Comparison of ENCODE assay signal across 16 cellular contexts in the genomic region with DNA sequence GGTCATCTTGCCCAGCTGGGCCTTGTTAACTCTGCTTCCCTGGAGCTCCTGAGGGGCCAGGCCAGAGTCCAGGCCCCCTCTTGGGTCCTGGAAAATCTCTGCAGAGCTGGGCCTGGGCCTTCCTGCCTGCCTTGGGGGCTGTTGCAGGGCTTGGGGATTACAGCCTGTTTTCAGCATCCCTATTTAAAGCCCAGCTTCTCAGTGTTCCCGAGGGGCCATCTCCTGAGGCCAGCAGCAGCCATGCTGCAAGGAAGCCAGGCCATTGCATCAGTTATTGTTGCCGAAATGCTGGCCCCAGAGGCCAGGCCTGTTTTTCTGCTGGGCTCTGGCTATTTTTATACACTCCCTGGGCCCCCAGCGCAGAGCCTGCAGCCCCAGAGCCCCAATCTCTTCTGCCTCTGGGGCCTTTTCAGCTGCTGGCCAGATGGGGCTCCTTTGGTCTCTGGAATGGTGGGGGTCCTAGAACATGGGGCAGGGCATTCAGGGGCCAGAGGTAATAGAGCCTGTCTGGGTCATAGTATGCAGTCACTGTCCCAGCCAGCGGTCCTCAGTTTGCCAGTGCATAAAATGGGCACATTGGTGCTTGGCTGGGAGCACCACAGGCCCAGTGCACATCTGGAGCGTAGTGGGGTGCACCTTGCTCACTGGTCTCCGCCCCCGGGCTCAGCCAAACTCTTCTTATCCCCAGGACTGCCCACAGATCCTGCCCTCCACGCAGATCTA. TPM values are rescaled to one million over a fixed set of nuclear protein-coding genes. Genes with fewer than 3 reads are reported as not detected.
DNase-seq lines count a peak whose midpoint lies in the region; ATAC-seq, FAIRE-seq and TF ChIP-seq lines count a peak whose summit lies in the region.
"Had no signal": no experiment of that assay in that cellular context is flagged by ENCODE, and none has a peak within 500 bp of the region (broad histone marks: within the 10 kb centered on the region; RNA-seq: fewer than 3 reads in every experiment).

No MANE protein-coding gene starts in this region.

- no peak overlapping the region for H3K4me3 Mint-ChIP-seq in HFFc6
- H3K4me3 Mint-ChIP-seq: activated CD4-positive, alpha-beta memory T cell treated with anti-CD3 and anti-CD28 coated beads for 36 hours had no signal

- H3K9ac ChIP-seq in mesendoderm (ENCODE audit: low read length): no peak overlapping the region

- peaks cover 8% of the 10 kb centered on the region for H3K36me3 ChIP-seq in mesendoderm (ENCODE audit: control insufficient read depth, insufficient read depth, low read length)

- no peak overlapping the region for H2BK15ac ChIP-seq in mesendoderm (replicated peaks; ENCODE audit: low read depth)

- H3K36me3 Mint-ChIP-seq in HFFc6 (ENCODE audit: low read depth): peaks cover 7% of the 10 kb centered on the region

- H3K9me3 Mint-ChIP-seq in HFFc6: no peaks in the 10 kb centered on the region
- H3K9me3 Mint-ChIP-seq: activated CD4-positive, alpha-beta memory T cell treated with anti-CD3 and anti-CD28 coated beads for 36 hours had no signal

- H3K4me1 Mint-ChIP-seq in HFFc6 (ENCODE audit: low read depth): peaks cover 15% of the 10 kb centered on the region; the same call in 1 of the 2 replicates

- peaks cover 1% of the 10 kb centered on the region; the same call in 1 of the 2 replicates for H3K27me3 Mint-ChIP-seq in HFFc6 (ENCODE audit: insufficient read depth)
- H3K27me3 Mint-ChIP-seq: activated CD4-positive, alpha-beta memory T cell treated with anti-CD3 and anti-CD28 coated beads for 36 hours had no signal

- no peak overlapping the region for H2AK5ac ChIP-seq in mesendoderm (ENCODE audit: low read length)

- no peak for ATAC-seq in GM18907 (IDR thresholded peaks at IDR 0.05; ENCODE audit: unreplicated experiment)
- no peak for ATAC-seq in HG03565 (IDR thresholded peaks at IDR 0.05; ENCODE audit: unreplicated experiment)
- ATAC-seq: stimulated activated naive CD8-positive, alpha-beta T cell treated with anti-CD3 and anti-CD28 coated beads, Interleukin-15, Interleukin-2, amounts not matched to agents 100 U/mL and 50 U/mL, for 24 hours had no signal

- H3K27me3 ChIP-seq in mesendoderm (ENCODE audit: insufficient read depth, low read length, poor library complexity): no peaks in the 10 kb centered on the region

- TF ChIP-seq CTCF in AG10803 (conservative IDR thresholded peaks at IDR 0.05; ENCODE audit: low read length): no peak
- TF ChIP-seq CTCF in HFFc6 (IDR thresholded peaks at IDR 0.05): no peak

- WGBS in mesendoderm (ENCODE audit: extremely low coverage, insufficient coverage, low lambda C conversion rate): no CpG with 5 or more reads among the region's 8 CpGs

- no peak overlapping the region for H2BK5ac ChIP-seq in mesendoderm (ENCODE audit: low read length)

- H4K5ac ChIP-seq in mesendoderm (ENCODE audit: low read length): no peak overlapping the region

- peaks cover 1% of the 10 kb centered on the region for H3K79me1 ChIP-seq in mesendoderm (ENCODE audit: low read length)

- no peak overlapping the region for H4K8ac ChIP-seq in mesendoderm (ENCODE audit: low read depth, low read length)

- peak; percentile 90 for DNase-seq in AG10803 (ENCODE audit: low read depth)
- DNase-seq in HFFc6: no peak
- DNase-seq in dedifferentiated amniotic fluid mesenchymal stem cell (ENCODE audit: extremely low spot score): peak; percentile 64
- peak; percentile 51 for DNase-seq in mesendoderm
- DNase-seq in RCC 7860 (ENCODE audit: low spot score): no peak
- no peak for DNase-seq in DMS79 (lab: John Stamatoyannopoulos, UW)
- DNase-seq: activated CD4-positive, alpha-beta memory T cell treated with anti-CD3 and anti-CD28 coated beads for 36 hours; activated effector memory CD4-positive, alpha-beta T cell treated with Interleukin-2 at 50 U/mL for 16 hours; cerebellar nuclear complex; Kasumi-1; NCI-H2081 treated with DMSO at 0.1 percent for 48 hours; stimulated activated CD4-positive, alpha-beta T cell treated with anti-CD3 and anti-CD28 coated beads, Interleukin-4, amount 100 ng/mL, for 24 hours; stimulated activated naive CD8-positive, alpha-beta T cell treated with anti-CD3 and anti-CD28 coated beads, Interleukin-15, Interleukin-2, amounts not matched to agents 100 U/mL and 50 U/mL, for 24 hours had no signal

- peak overlapping the region; percentile 71; the same call in 1 of the 2 replicates for H3K27ac Mint-ChIP-seq in HFFc6
- H3K27ac Mint-ChIP-seq: activated CD4-positive, alpha-beta memory T cell treated with anti-CD3 and anti-CD28 coated beads for 36 hours had no signal

- H3K4me3 ChIP-seq in AG10803 (ENCODE audit: low read length): no peak overlapping the region
- H3K4me3 ChIP-seq in mesendoderm (ENCODE audit: low read length): no peak overlapping the region
- H3K4me3 ChIP-seq: prostate gland had no signal

- H3K79me2 ChIP-seq in mesendoderm (ENCODE audit: control insufficient read depth, insufficient read depth, low read length): no peaks in the 10 kb centered on the region

- no peak overlapping the region for H3K4ac ChIP-seq in mesendoderm (ENCODE audit: low read depth, low read length)

- FAIRE-seq in RCC 7860 (lab: Jason Lieb, UNC): no peak

- H3K4me1 ChIP-seq in mesendoderm (ENCODE audit: control insufficient read depth, low read depth, low read length): no peaks in the 10 kb centered on the region
- H3K4me1 ChIP-seq: prostate gland had no signal

- H3K56ac ChIP-seq in mesendoderm (ENCODE audit: low read length): no peak overlapping the region

- no peak overlapping the region for H2BK120ac ChIP-seq in mesendoderm (ENCODE audit: low read depth, low read length)

- no peak overlapping the region for H3K23ac ChIP-seq in mesendoderm (ENCODE audit: low read length)

- no peak overlapping the region for H3K18ac ChIP-seq in mesendoderm (ENCODE audit: low read length)

- H3K27ac ChIP-seq in mesendoderm (ENCODE audit: low read depth, low read length): no peak overlapping the region
- H3K27ac ChIP-seq: prostate gland had no signal

- no peak overlapping the region for H3K4me2 ChIP-seq in mesendoderm (ENCODE audit: low read length)

RNA-seq across cellular contexts. Expression of a gene that starts 28.5 kb away (rescaled TPM):
- total RNA-seq in HFFc6 (2021; fragmentation: NEBNext Ultra II Directional; extraction: Animal tissue kit (Norgen Biotek cat#: 25700)): 10 to 100 TPM; 40.8 to 56.1 (median 45.4) TPM
- polyA plus RNA-seq in mesendoderm (2013, experiment 1 of 2): 23.2 TPM
- 22.8 TPM for polyA plus RNA-seq in mesendoderm (2013, experiment 2 of 2)

Comparison
In these comparisons a context has a peak if more than half of its experiments do, and no peak if none do; other contexts are left out.
1. DNase-seq: peak in AG10803 (single experiment), dedifferentiated amniotic fluid mesenchymal stem cell (single experiment) and mesendoderm (single experiment); none in HFFc6 (single experiment), RCC 7860 (single experiment) and DMS79 (single experiment).